12 cellular contexts compared by ENCODE assay signal in genomic region chr10:92142949-92143348, GRCh38.
DNase-seq lines count a peak whose midpoint lies in the region; ATAC-seq and TF ChIP-seq lines count a peak whose summit lies in the region.
"Had no signal": no experiment of that assay in that cellular context is flagged by ENCODE, and none has a peak within 500 bp of the region (broad histone marks: within the 10 kb centered on the region; RNA-seq: fewer than 3 reads in every experiment).

No MANE protein-coding gene starts in this region.

- no peak for TF ChIP-seq CTCF in osteocyte (IDR thresholded peaks at IDR 0.05)

- H3K9me3 Mint-ChIP-seq in osteocyte (ENCODE audit: unreplicated experiment) = no peaks in the 10 kb centered on the region
- no peaks in the 10 kb centered on the region for H3K9me3 Mint-ChIP-seq in activated T-helper 1 cell treated with anti-CD3 and anti-CD28 coated beads, Interleukin-12 subunit alpha, Interleukin-12 subunit beta, Interleukin-2, Interleukin-4 antibody, amounts not matched to agents 30 ng/mL and 10 ng/mL and 1 ng/mL, durations not matched to agents 14 hours and 24 hours and 36 hours
- H3K9me3 Mint-ChIP-seq: effector memory CD8-positive, alpha-beta T cell had no signal

- H3K36me3 Mint-ChIP-seq in osteocyte (ENCODE audit: unreplicated experiment) = peaks cover 7% of the 10 kb centered on the region
- H3K36me3 Mint-ChIP-seq in activated T-helper 1 cell treated with anti-CD3 and anti-CD28 coated beads, Interleukin-12 subunit alpha, Interleukin-12 subunit beta, Interleukin-2, Interleukin-4 antibody, amounts not matched to agents 30 ng/mL and 10 ng/mL and 1 ng/mL, durations not matched to agents 14 hours and 24 hours and 36 hours (ENCODE audit: low read depth) = peaks cover 12% of the 10 kb centered on the region

- H3K4me3 Mint-ChIP-seq in osteocyte (ENCODE audit: unreplicated experiment) = no peak overlapping the region
- no peak overlapping the region for H3K4me3 Mint-ChIP-seq in activated T-helper 1 cell treated with anti-CD3 and anti-CD28 coated beads, Interleukin-12 subunit alpha, Interleukin-12 subunit beta, Interleukin-2, Interleukin-4 antibody, amounts not matched to agents 30 ng/mL and 10 ng/mL and 1 ng/mL, durations not matched to agents 14 hours and 24 hours and 36 hours
- H3K4me3 Mint-ChIP-seq: effector memory CD8-positive, alpha-beta T cell; immature natural killer cell had no signal

- H3K27me3 Mint-ChIP-seq in osteocyte (ENCODE audit: unreplicated experiment) = no peaks in the 10 kb centered on the region
- no peaks in the 10 kb centered on the region for H3K27me3 Mint-ChIP-seq in activated T-helper 1 cell treated with anti-CD3 and anti-CD28 coated beads, Interleukin-12 subunit alpha, Interleukin-12 subunit beta, Interleukin-2, Interleukin-4 antibody, amounts not matched to agents 30 ng/mL and 10 ng/mL and 1 ng/mL, durations not matched to agents 14 hours and 24 hours and 36 hours (ENCODE audit: insufficient read depth)
- H3K27me3 Mint-ChIP-seq: effector memory CD8-positive, alpha-beta T cell had no signal

- intact Hi-C loops in activated T-helper 1 cell treated with anti-CD3 and anti-CD28 coated beads, Interleukin-12 subunit alpha, Interleukin-12 subunit beta, Interleukin-2, Interleukin-4 antibody, amounts not matched to agents 30 ng/mL and 10 ng/mL and 1 ng/mL, durations not matched to agents 14 hours and 24 hours and 36 hours (cut with micrococcal nuclease) = no loop called here

- DNase-seq in osteocyte (ENCODE audit: extremely low spot score, unreplicated experiment) = no peak
- DNase-seq in NCI-H526 treated with DMSO at 0.1 percent for 48 hours (lab: John Stamatoyannopoulos, UW) = no peak
- DNase-seq in activated CD4-positive, alpha-beta T cell treated with anti-CD3 and anti-CD28 coated beads, Interleukin-2, amount 50 U/mL, for 48 hours = no peak
- no peak for DNase-seq in activated T-helper 1 cell treated with anti-CD3 and anti-CD28 coated beads, Interleukin-12 subunit alpha, Interleukin-12 subunit beta, Interleukin-2, Interleukin-4 antibody, amounts not matched to agents 30 ng/mL and 10 ng/mL and 1 ng/mL, durations not matched to agents 14 hours and 24 hours and 36 hours (ENCODE audit: low spot score)
- DNase-seq: activated naive CD4-positive, alpha-beta T cell; effector memory CD8-positive, alpha-beta T cell; immature natural killer cell; NCI-H2171 had no signal

- peaks cover 15% of the 10 kb centered on the region for H3K4me1 Mint-ChIP-seq in osteocyte (ENCODE audit: unreplicated experiment)
- no peaks in the 10 kb centered on the region for H3K4me1 Mint-ChIP-seq in activated T-helper 1 cell treated with anti-CD3 and anti-CD28 coated beads, Interleukin-12 subunit alpha, Interleukin-12 subunit beta, Interleukin-2, Interleukin-4 antibody, amounts not matched to agents 30 ng/mL and 10 ng/mL and 1 ng/mL, durations not matched to agents 14 hours and 24 hours and 36 hours (ENCODE audit: low read depth)

- peak overlapping the region; percentile 10 for H3K27ac Mint-ChIP-seq in osteocyte (ENCODE audit: unreplicated experiment)
- no peak overlapping the region for H3K27ac Mint-ChIP-seq in activated T-helper 1 cell treated with anti-CD3 and anti-CD28 coated beads, Interleukin-12 subunit alpha, Interleukin-12 subunit beta, Interleukin-2, Interleukin-4 antibody, amounts not matched to agents 30 ng/mL and 10 ng/mL and 1 ng/mL, durations not matched to agents 14 hours and 24 hours and 36 hours
- H3K27ac Mint-ChIP-seq: effector memory CD8-positive, alpha-beta T cell had no signal

- ATAC-seq in GM18907 (IDR thresholded peaks at IDR 0.05; ENCODE audit: unreplicated experiment) (peak; percentile 69), HG02610 (IDR thresholded peaks at IDR 0.05; ENCODE audit: unreplicated experiment) (peak; percentile 66), HG03565 (IDR thresholded peaks at IDR 0.05; ENCODE audit: unreplicated experiment) (peak; percentile 65), HG03139 (IDR thresholded peaks at IDR 0.05; ENCODE audit: unreplicated experiment) (no peak)
- ATAC-seq: effector memory CD8-positive, alpha-beta T cell had no signal
